In genomic region chr19:30906871-30907270, GRCh38 we compare ENCODE assay signal across 29 cellular contexts.
"Had no signal": no experiment of that assay in that cellular context is flagged by ENCODE, and none has a peak within 500 bp of the region (broad histone marks: within the 10 kb centered on the region; RNA-seq: fewer than 3 reads in every experiment).

No MANE protein-coding gene starts in this region.

- H3K4me3 Mint-ChIP-seq: naive thymus-derived CD4-positive, alpha-beta T cell; natural killer cell; nephron; neural progenitor cell; stimulated activated naive B cell treated with anti-CD40 and anti-IgM and Interleukin-4, amounts not matched to agents 10 μg/mL and 1 μg/mL and 100 μg/mL, for 72 hours; stimulated activated naive CD8-positive, alpha-beta T cell treated with anti-CD3 and anti-CD28 coated beads, Interleukin-15, Interleukin-2, amounts not matched to agents 100 ng/mL and 50 ng/mL, for 24 hours; type B pancreatic cell had no signal

- H3K4me2 ChIP-seq: neural progenitor cell, smooth muscle cell had no signal

- H3K27ac ChIP-seq: neural progenitor cell, ovary, parathyroid adenoma, psoas muscle, skin epidermis, spleen, stomach, thoracic aorta, tibial artery, transverse colon, upper lobe of right lung, uterus had no signal

- H3K36me3 ChIP-seq: neural progenitor cell, ovary, spleen, stomach, thoracic aorta, tibial artery, transverse colon, upper lobe of right lung, uterus had no signal

- H3K9me3 Mint-ChIP-seq: natural killer cell; nephron; neural progenitor cell; stimulated activated naive B cell treated with anti-CD40 and anti-IgM and Interleukin-4, amounts not matched to agents 10 μg/mL and 1 μg/mL and 100 μg/mL, for 72 hours; stimulated activated naive CD8-positive, alpha-beta T cell treated with anti-CD3 and anti-CD28 coated beads, Interleukin-15, Interleukin-2, amounts not matched to agents 100 ng/mL and 50 ng/mL, for 24 hours; type B pancreatic cell had no signal

- H3K27me3 Mint-ChIP-seq: progenitor cell of endocrine pancreas; stimulated activated naive B cell treated with anti-CD40 and anti-IgM and Interleukin-4, amounts not matched to agents 10 μg/mL and 1 μg/mL and 100 μg/mL, for 72 hours; stimulated activated naive CD8-positive, alpha-beta T cell treated with anti-CD3 and anti-CD28 coated beads, Interleukin-15, Interleukin-2, amounts not matched to agents 100 ng/mL and 50 ng/mL, for 24 hours had no signal

- DNase-seq: naive thymus-derived CD4-positive, alpha-beta T cell; natural killer cell; occipital lobe; ovary; psoas muscle; right cardiac atrium; spleen; stimulated activated CD4-positive, alpha-beta T cell treated with anti-CD3 and anti-CD28 coated beads, Interleukin-12 subunit alpha, Interleukin-12 subunit beta, amount 100 ng/mL, for 4 hours; stimulated activated CD4-positive, alpha-beta T cell treated with anti-CD3 and anti-CD28 coated beads, Interleukin-1b, Interleukin-23, amount 100 ng/mL, for 48 hours; stimulated activated CD4-positive, alpha-beta T cell treated with anti-CD3 and anti-CD28 coated beads, Interleukin-4, amount 100 ng/mL, for 1 hour; stimulated activated CD4-positive, alpha-beta T cell treated with anti-CD3 and anti-CD28 coated beads, Interleukin-4, amount 100 ng/mL, for 4 hours; stimulated activated CD8-positive, alpha-beta memory T cell treated with anti-CD3 and anti-CD28 coated beads, Interleukin-4, amount 100 ng/mL, for 48 hours; stimulated activated naive B cell treated with anti-CD40 and anti-IgM and Interleukin-4, amounts not matched to agents 10 μg/mL and 1 μg/mL and 100 μg/mL, for 72 hours; stimulated activated naive CD4-positive, alpha-beta T cell treated with Interleukin-2 at 50 U/mL for 16 hours; stomach; tibial artery; transverse colon; upper lobe of right lung; uterus had no signal

- H3K4me1 ChIP-seq: parathyroid adenoma, psoas muscle, spleen, stomach, tibial artery, transverse colon, upper lobe of right lung, uterus had no signal

- H3K4me3 ChIP-seq: neural progenitor cell, ovary, psoas muscle, skin epidermis, smooth muscle cell, spleen, stomach, thoracic aorta, tibial artery, transverse colon, upper lobe of right lung, uterus had no signal

- H3K36me3 Mint-ChIP-seq: naive thymus-derived CD4-positive, alpha-beta T cell; natural killer cell; neural progenitor cell; stimulated activated naive B cell treated with anti-CD40 and anti-IgM and Interleukin-4, amounts not matched to agents 10 μg/mL and 1 μg/mL and 100 μg/mL, for 72 hours; type B pancreatic cell had no signal

- H3K27me3 ChIP-seq: neural progenitor cell, ovary, spleen, tibial artery, transverse colon, upper lobe of right lung, uterus had no signal

- H2AFZ ChIP-seq: neural progenitor cell, parathyroid adenoma had no signal

- H3K4me1 Mint-ChIP-seq: natural killer cell; stimulated activated naive B cell treated with anti-CD40 and anti-IgM and Interleukin-4, amounts not matched to agents 10 μg/mL and 1 μg/mL and 100 μg/mL, for 72 hours had no signal

- H3K27ac Mint-ChIP-seq: naive thymus-derived CD4-positive, alpha-beta T cell; natural killer cell; nephron; neural progenitor cell; progenitor cell of endocrine pancreas; stimulated activated naive B cell treated with anti-CD40 and anti-IgM and Interleukin-4, amounts not matched to agents 10 μg/mL and 1 μg/mL and 100 μg/mL, for 72 hours; stimulated activated naive CD8-positive, alpha-beta T cell treated with anti-CD3 and anti-CD28 coated beads, Interleukin-15, Interleukin-2, amounts not matched to agents 100 ng/mL and 50 ng/mL, for 24 hours; type B pancreatic cell had no signal

- ATAC-seq: naive thymus-derived CD4-positive, alpha-beta T cell; natural killer cell; psoas muscle; right cardiac atrium; sciatic nerve; stimulated activated naive B cell treated with anti-CD40 and anti-IgM and Interleukin-4, amounts not matched to agents 10 μg/mL and 1 μg/mL and 100 μg/mL, for 72 hours; upper lobe of right lung had no signal

- H3K79me2 ChIP-seq: parathyroid adenoma had no signal
